3 cellular contexts compared by ENCODE assay signal in the genomic region with DNA sequence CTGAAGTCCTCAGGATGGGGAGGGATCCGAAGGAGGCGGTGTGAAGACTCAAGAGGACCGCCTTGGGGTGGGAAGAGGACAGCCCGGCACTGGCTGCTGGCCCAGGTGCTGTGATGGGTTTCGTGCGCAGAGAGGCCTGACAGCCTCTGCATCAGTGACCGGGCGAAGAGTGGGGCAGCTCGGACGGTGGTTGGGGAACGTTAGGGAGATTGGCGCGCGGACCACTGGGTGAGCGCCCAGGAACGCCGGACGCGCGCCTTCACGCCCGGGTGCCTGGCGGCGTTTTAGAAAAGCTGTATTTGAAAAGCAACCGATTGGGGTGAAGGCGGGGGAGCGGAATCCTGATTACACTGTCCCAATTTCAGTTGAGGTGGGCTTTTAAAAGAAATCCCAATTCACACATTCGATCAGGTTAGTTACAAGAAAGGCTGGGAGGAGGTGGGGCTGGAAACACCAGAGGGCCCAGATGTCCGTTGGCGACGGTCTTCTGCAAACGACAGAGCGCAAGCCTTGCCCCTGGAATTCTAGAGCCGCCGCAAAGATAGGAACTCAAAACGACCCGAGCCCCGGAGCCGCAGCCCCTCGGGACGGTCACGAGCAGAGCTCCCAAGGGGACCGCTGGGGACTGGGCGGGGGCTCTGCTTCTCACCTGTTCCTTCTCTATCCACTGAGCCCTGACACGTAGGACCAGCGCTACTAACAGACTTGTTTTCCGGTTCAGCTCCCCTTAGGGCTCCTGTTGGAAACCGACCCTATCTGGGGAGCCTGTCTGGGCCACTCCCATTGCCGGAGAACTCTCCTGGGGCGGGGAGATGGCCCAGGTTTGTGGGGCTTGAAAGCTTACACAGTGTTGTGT.
TF ChIP-seq lines count a peak whose summit lies in the region.

No MANE protein-coding gene starts in this region.

TF ChIP-seq in GM23338, 12 proteins besides CTCF, POLR2A, EP300 and RAD21 (continues in another document):
- TF ChIP-seq POLR2AphosphoS5 (IDR thresholded peaks at IDR 0.05; ENCODE audit: low read depth) (no peak), EZH2 (IDR thresholded peaks at IDR 0.05; ENCODE audit: low read depth, unreplicated experiment) (peak; percentile 23), ZNF114 (CRISPR knock-in tag; IDR thresholded peaks at IDR 0.05) (no peak)
- TF ChIP-seq, protein P1, sequence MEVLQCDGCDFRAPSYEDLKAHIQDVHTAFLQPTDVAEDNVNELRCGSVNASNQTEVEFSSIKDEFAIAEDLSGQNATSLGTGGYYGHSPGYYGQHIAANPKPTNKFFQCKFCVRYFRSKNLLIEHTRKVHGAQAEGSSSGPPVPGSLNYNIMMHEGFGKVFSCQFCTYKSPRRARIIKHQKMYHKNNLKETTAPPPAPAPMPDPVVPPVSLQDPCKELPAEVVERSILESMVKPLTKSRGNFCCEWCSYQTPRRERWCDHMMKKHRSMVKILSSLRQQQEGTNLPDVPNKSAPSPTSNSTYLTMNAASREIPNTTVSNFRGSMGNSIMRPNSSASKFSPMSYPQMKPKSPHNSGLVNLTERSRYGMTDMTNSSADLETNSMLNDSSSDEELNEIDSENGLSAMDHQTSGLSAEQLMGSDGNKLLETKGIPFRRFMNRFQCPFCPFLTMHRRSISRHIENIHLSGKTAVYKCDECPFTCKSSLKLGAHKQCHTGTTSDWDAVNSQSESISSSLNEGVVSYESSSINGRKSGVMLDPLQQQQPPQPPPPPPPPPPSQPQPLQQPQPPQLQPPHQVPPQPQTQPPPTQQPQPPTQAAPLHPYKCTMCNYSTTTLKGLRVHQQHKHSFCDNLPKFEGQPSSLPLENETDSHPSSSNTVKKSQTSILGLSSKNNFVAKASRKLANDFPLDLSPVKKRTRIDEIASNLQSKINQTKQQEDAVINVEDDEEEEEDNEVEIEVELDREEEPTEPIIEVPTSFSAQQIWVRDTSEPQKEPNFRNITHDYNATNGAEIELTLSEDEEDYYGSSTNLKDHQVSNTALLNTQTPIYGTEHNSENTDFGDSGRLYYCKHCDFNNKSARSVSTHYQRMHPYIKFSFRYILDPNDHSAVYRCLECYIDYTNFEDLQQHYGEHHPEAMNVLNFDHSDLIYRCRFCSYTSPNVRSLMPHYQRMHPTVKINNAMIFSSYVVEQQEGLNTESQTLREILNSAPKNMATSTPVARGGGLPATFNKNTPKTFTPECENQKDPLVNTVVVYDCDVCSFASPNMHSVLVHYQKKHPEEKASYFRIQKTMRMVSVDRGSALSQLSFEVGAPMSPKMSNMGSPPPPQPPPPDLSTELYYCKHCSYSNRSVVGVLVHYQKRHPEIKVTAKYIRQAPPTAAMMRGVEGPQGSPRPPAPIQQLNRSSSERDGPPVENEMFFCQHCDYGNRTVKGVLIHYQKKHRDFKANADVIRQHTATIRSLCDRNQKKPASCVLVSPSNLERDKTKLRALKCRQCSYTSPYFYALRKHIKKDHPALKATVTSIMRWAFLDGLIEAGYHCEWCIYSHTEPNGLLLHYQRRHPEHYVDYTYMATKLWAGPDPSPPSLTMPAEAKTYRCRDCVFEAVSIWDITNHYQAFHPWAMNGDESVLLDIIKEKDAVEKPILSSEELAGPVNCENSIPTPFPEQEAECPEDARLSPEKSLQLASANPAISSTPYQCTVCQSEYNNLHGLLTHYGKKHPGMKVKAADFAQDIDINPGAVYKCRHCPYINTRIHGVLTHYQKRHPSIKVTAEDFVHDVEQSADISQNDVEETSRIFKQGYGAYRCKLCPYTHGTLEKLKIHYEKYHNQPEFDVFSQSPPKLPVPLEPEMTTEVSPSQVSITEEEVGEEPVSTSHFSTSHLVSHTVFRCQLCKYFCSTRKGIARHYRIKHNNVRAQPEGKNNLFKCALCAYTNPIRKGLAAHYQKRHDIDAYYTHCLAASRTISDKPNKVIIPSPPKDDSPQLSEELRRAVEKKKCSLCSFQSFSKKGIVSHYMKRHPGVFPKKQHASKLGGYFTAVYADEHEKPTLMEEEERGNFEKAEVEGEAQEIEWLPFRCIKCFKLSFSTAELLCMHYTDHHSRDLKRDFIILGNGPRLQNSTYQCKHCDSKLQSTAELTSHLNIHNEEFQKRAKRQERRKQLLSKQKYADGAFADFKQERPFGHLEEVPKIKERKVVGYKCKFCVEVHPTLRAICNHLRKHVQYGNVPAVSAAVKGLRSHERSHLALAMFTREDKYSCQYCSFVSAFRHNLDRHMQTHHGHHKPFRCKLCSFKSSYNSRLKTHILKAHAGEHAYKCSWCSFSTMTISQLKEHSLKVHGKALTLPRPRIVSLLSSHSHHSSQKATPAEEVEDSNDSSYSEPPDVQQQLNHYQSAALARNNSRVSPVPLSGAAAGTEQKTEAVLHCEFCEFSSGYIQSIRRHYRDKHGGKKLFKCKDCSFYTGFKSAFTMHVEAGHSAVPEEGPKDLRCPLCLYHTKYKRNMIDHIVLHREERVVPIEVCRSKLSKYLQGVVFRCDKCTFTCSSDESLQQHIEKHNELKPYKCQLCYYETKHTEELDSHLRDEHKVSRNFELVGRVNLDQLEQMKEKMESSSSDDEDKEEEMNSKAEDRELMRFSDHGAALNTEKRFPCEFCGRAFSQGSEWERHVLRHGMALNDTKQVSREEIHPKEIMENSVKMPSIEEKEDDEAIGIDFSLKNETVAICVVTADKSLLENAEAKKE (CRISPR knock-in tag; IDR thresholded peaks at IDR 0.05): 0 out of 2 replicates have a peak, but pooled peaks have one; percentile 15

TF ChIP-seq in K562, 482 proteins besides CTCF, POLR2A, EP300 and RAD21 (continues in another document):
- TF ChIP-seq PTRF (tag; IDR thresholded peaks at IDR 0.05) (no peak), DACH1 (IDR thresholded peaks at IDR 0.05; ENCODE audit: partially characterized antibody) (no peak), TCF7 (IDR thresholded peaks at IDR 0.05; ENCODE audit: borderline replicate concordance) (no peak), ELK3 (CRISPR knock-in tag; IDR thresholded peaks at IDR 0.05) (no peak), GTF2E2 (tag; IDR thresholded peaks at IDR 0.05) (no peak), GABPA (tag; conservative IDR thresholded peaks at IDR 0.05; ENCODE audit: low read depth) (no peak), CGGBP1 (CRISPR knock-in tag; IDR thresholded peaks at IDR 0.05) (no peak), GATAD2B (IDR thresholded peaks at IDR 0.05; ENCODE audit: borderline replicate concordance) (no peak)
- TF ChIP-seq, protein P2, sequence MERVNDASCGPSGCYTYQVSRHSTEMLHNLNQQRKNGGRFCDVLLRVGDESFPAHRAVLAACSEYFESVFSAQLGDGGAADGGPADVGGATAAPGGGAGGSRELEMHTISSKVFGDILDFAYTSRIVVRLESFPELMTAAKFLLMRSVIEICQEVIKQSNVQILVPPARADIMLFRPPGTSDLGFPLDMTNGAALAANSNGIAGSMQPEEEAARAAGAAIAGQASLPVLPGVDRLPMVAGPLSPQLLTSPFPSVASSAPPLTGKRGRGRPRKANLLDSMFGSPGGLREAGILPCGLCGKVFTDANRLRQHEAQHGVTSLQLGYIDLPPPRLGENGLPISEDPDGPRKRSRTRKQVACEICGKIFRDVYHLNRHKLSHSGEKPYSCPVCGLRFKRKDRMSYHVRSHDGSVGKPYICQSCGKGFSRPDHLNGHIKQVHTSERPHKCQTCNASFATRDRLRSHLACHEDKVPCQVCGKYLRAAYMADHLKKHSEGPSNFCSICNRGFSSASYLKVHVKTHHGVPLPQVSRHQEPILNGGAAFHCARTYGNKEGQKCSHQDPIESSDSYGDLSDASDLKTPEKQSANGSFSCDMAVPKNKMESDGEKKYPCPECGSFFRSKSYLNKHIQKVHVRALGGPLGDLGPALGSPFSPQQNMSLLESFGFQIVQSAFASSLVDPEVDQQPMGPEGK (CRISPR knock-in tag; IDR thresholded peaks at IDR 0.05; ENCODE audit: borderline replicate concordance): no peak

TF ChIP-seq in SK-N-SH treated with all-trans-retinoic acid at 6 μM for 48 hours, 23 proteins besides CTCF, POLR2A, EP300 and RAD21:
- TF ChIP-seq ZC3H10 (CRISPR knock-in tag; IDR thresholded peaks at IDR 0.05) (no peak), CSDC2 (CRISPR knock-in tag; IDR thresholded peaks at IDR 0.05) (no peak), PPARA (CRISPR knock-in tag; IDR thresholded peaks at IDR 0.05; ENCODE audit: borderline replicate concordance) (no peak), ZNF70 (CRISPR knock-in tag; IDR thresholded peaks at IDR 0.05) (no peak), GLIS3 (CRISPR knock-in tag; IDR thresholded peaks at IDR 0.05) (no peak), ZFP30 (CRISPR knock-in tag; IDR thresholded peaks at IDR 0.05) (no peak), ESRRG (CRISPR knock-in tag; IDR thresholded peaks at IDR 0.05) (no peak), ISL1 (CRISPR knock-in tag; IDR thresholded peaks at IDR 0.05) (no peak), TOX (CRISPR knock-in tag; IDR thresholded peaks at IDR 0.05; ENCODE audit: borderline replicate concordance) (no peak), BACH2 (CRISPR knock-in tag; IDR thresholded peaks at IDR 0.05; ENCODE audit: borderline replicate concordance) (no peak), SNAI2 (CRISPR knock-in tag; IDR thresholded peaks at IDR 0.05) (no peak), ZNF8 (CRISPR knock-in tag; IDR thresholded peaks at IDR 0.05) (no peak)
- TF ChIP-seq, protein P2 (CRISPR knock-in tag; IDR thresholded peaks at IDR 0.05; ENCODE audit: borderline replicate concordance): no peak
